ENCODE assay signal across 1 cellular context in the genomic region with DNA sequence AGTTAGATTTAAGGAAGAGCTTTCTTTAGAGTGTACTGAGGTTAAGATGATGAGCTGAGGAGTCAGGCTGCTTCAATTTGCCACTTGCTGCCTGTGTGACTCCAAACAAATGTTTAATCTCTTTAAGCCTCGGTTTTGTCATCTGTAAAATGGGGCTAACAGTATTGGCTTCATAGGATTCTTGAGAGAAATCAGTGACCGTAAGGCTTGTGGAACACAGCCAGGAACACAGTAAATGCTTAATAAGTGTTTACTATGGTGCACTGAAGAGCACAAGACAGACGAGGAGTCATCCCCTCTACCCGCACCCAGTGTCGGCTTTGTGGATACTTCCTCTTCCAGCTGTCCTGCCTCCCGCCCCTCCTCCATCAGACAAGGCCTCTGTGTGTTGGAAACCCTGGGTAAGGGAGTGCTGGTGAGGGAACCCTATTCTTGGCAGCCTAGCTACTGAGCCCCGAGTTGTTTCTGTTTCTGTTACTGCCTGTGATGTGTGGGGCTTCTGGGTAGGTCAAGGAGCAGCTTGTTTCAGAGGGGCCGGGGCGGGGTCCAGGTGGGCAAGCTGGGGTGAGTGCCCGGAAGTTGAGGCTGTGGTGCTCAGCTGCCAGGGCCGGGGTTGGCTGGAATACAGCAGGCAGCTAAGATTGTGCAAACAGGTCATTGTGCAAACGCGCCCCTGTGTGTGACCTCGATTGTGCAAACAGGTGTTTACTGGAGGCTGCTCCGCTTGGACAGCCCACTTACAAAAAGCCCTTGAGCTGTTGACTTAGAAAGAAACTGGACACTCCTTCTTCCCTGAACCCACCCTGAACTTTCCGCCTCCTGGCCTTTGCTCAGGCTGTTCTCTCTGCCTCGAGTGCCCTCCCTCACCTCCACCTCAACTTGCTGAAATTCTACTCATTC.
TF ChIP-seq lines count a peak whose summit lies in the region.

No MANE protein-coding gene starts in this region.

TF ChIP-seq in K562, 482 proteins besides CTCF, POLR2A, EP300 and RAD21 (continued from another document and continues in another):
- TF ChIP-seq, protein P1, sequence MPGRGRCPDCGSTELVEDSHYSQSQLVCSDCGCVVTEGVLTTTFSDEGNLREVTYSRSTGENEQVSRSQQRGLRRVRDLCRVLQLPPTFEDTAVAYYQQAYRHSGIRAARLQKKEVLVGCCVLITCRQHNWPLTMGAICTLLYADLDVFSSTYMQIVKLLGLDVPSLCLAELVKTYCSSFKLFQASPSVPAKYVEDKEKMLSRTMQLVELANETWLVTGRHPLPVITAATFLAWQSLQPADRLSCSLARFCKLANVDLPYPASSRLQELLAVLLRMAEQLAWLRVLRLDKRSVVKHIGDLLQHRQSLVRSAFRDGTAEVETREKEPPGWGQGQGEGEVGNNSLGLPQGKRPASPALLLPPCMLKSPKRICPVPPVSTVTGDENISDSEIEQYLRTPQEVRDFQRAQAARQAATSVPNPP (IDR thresholded peaks at IDR 0.05; ENCODE audit: borderline replicate concordance, insufficient read depth, insufficient read length): no peak
- TF ChIP-seq SIN3A (IDR thresholded peaks at IDR 0.05; ENCODE audit: borderline replicate concordance in 2 of 2, control insufficient read depth in 1 of 2, low read depth in 2 of 2, low read length in 2 of 2) (no peak), ARNT (IDR thresholded peaks at IDR 0.05) (no peak), NCOA4 (IDR thresholded peaks at IDR 0.05; ENCODE audit: partially characterized antibody) (peak; percentile 20), ZBED1 (IDR thresholded peaks at IDR 0.05) (no peak), BRCA1 (IDR thresholded peaks at IDR 0.05) (no peak), BRCA1 (CRISPR knock-in tag; IDR thresholded peaks at IDR 0.05) (no peak), MTA1 (IDR thresholded peaks at IDR 0.05; ENCODE audit: borderline replicate concordance) (no peak), HDAC6 (IDR thresholded peaks at IDR 0.05; ENCODE audit: low read depth, low read length) (no peak), TGIF2 (CRISPR knock-in tag; IDR thresholded peaks at IDR 0.05) (no peak), PTRF (tag; IDR thresholded peaks at IDR 0.05) (no peak), CHD2 (IDR thresholded peaks at IDR 0.05; ENCODE audit: low read depth, low read length) (peak; percentile 32; the same call in 1 of the 2 replicates), RNF2 (IDR thresholded peaks at IDR 0.05) (0 out of 2 replicates have a peak, but pooled peaks have one; percentile 13), ZFX (CRISPR knock-in tag; IDR thresholded peaks at IDR 0.05) (peak; percentile 48; the same call in 1 of the 2 replicates), CHD4 (IDR thresholded peaks at IDR 0.05; ENCODE audit: insufficient read depth, insufficient replicate concordance, low read depth, low read length, poor library complexity, severe bottlenecking) (peak; percentile 97), HSF4 (CRISPR knock-in tag; IDR thresholded peaks at IDR 0.05; ENCODE audit: borderline replicate concordance) (no peak), CBX3 (IDR thresholded peaks at IDR 0.05; ENCODE audit: borderline replicate concordance in 1 of 2, low read length in 2 of 2) (peak in 1 of 2 experiments; percentile 76; a peak in 2 of 3 replicates), ZSCAN29 (IDR thresholded peaks at IDR 0.05) (no peak), ZNF12 (CRISPR knock-in tag; IDR thresholded peaks at IDR 0.05) (no peak), HMG20B (CRISPR knock-in tag; IDR thresholded peaks at IDR 0.05) (no peak), ZFPM2 (CRISPR knock-in tag; IDR thresholded peaks at IDR 0.05) (no peak), FOXA1 (IDR thresholded peaks at IDR 0.05; ENCODE audit: borderline replicate concordance) (no peak), BCOR (IDR thresholded peaks at IDR 0.05) (peak; percentile 99), ZZZ3 (IDR thresholded peaks at IDR 0.05) (no peak), ZKSCAN1 (IDR thresholded peaks at IDR 0.05; ENCODE audit: low read depth, low read length) (peak; percentile 68; the same call in 1 of the 2 replicates), TAF9B (IDR thresholded peaks at IDR 0.05; ENCODE audit: partially characterized antibody) (no peak), MTA3 (IDR thresholded peaks at IDR 0.05; ENCODE audit: borderline replicate concordance) (no peak), ADNP (tag; IDR thresholded peaks at IDR 0.05) (peak; percentile 99), MCM2 (IDR thresholded peaks at IDR 0.05; ENCODE audit: low read depth) (no peak), ASH1L (IDR thresholded peaks at IDR 0.05; ENCODE audit: borderline replicate concordance, low read depth, partially characterized antibody) (no peak), POLR2AphosphoS2 (IDR thresholded peaks at IDR 0.05; ENCODE audit: low read length) (no peak), SMARCA4 (IDR thresholded peaks at IDR 0.05) (no peak), ZNF696 (CRISPR knock-in tag; conservative IDR thresholded peaks at IDR 0.05) (no peak), ILK (tag; IDR thresholded peaks at IDR 0.05; ENCODE audit: borderline replicate concordance, low read depth) (no peak), SMARCA5 (IDR thresholded peaks at IDR 0.05) (peak; percentile 93), JUNB (CRISPR knock-in tag; conservative IDR thresholded peaks at IDR 0.05) (no peak)
- TF ChIP-seq, protein P2, sequence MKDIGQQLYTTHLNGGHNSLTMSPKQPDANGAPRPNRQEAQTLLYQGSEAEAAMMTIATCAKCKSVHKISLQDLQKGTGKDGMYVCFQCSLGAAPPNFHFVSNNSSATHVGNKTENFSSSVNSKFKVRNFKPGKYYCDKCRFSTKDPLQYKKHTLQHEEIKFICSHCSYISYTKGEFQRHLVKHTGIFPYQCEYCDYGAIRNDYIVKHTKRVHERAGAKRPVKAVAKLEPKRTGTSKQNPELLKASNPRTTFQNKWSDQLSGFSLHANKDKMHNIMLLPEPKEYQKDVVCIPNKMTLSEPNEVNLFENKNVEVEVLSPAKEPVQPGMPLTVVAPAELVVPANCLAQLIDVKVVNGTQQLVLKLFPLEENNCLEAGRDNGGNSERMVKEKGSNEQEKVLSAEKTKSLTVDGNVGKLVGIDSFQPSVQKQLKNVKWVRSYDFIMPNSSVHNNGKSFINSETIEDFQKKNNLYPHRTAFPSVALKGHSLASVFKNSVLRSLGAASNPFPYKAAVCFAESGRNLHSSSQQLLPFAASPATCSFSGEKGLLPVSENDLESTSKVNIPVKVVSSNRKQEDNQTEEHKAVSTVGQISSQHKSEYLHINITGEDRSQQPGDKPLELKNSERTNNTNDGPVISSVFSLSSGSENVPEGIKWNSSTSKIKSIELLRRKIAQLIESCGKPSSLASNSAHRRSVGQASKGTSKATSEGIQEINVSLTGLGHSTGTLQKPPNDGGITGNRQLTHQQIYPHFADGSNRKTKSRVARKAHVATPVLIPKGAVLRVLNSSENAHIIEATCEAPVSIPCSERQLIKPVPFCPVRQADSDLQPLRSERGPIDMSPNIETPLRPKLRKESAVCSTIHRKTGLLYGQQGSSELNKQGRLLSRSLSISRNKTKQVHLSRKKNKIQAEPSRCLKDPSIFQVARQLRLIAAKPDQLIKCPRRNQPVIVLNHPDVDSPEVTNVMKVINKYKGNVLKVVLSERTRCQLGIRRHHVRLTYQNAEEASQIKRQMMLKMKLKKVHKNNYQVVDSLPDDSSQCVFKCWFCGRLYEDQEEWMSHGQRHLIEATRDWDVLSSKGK (CRISPR knock-in tag; IDR thresholded peaks at IDR 0.05): no peak
- TF ChIP-seq, protein P3, sequence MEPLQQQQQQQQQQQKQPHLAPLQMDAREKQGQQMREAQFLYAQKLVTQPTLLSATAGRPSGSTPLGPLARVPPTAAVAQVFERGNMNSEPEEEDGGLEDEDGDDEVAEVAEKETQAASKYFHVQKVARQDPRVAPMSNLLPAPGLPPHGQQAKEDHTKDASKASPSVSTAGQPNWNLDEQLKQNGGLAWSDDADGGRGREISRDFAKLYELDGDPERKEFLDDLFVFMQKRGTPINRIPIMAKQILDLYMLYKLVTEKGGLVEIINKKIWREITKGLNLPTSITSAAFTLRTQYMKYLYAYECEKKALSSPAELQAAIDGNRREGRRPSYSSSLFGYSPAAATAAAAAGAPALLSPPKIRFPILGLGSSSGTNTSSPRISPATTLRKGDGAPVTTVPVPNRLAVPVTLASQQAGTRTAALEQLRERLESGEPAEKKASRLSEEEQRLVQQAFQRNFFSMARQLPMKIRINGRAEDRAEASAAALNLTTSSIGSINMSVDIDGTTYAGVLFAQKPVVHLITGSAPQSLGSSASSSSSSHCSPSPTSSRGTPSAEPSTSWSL (CRISPR knock-in tag; IDR thresholded peaks at IDR 0.05; ENCODE audit: borderline replicate concordance): no peak
- TF ChIP-seq, protein P4, sequence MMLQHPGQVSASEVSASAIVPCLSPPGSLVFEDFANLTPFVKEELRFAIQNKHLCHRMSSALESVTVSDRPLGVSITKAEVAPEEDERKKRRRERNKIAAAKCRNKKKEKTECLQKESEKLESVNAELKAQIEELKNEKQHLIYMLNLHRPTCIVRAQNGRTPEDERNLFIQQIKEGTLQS (IDR thresholded peaks at IDR 0.05): no peak
- TF ChIP-seq, protein P4 (CRISPR knock-in tag; conservative IDR thresholded peaks at IDR 0.05): no peak
- TF ChIP-seq, protein P5, sequence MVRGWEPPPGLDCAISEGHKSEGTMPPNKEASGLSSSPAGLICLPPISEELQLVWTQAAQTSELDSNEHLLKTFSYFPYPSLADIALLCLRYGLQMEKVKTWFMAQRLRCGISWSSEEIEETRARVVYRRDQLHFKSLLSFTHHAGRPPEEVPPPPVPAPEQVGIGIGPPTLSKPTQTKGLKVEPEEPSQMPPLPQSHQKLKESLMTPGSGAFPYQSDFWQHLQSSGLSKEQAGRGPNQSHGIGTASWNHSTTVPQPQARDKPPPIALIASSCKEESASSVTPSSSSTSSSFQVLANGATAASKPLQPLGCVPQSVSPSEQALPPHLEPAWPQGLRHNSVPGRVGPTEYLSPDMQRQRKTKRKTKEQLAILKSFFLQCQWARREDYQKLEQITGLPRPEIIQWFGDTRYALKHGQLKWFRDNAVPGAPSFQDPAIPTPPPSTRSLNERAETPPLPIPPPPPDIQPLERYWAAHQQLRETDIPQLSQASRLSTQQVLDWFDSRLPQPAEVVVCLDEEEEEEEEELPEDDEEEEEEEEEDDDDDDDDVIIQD (CRISPR knock-in tag; IDR thresholded peaks at IDR 0.05): no peak
- TF ChIP-seq, protein P6, sequence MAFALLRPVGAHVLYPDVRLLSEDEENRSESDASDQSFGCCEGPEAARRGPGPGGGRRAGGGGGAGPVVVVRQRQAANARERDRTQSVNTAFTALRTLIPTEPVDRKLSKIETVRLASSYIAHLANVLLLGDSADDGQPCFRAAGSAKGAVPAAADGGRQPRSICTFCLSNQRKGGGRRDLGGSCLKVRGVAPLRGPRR (CRISPR knock-in tag; IDR thresholded peaks at IDR 0.05): no peak
- TF ChIP-seq, protein P7, sequence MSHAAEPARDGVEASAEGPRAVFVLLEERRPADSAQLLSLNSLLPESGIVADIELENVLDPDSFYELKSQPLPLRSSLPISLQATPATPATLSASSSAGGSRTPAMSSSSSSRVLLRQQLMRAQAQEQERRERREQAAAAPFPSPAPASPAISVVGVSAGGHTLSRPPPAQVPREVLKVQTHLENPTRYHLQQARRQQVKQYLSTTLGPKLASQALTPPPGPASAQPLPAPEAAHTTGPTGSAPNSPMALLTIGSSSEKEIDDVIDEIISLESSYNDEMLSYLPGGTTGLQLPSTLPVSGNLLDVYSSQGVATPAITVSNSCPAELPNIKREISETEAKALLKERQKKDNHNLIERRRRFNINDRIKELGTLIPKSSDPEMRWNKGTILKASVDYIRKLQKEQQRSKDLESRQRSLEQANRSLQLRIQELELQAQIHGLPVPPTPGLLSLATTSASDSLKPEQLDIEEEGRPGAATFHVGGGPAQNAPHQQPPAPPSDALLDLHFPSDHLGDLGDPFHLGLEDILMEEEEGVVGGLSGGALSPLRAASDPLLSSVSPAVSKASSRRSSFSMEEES (CRISPR knock-in tag; IDR thresholded peaks at IDR 0.05): no peak
- TF ChIP-seq, protein P8, sequence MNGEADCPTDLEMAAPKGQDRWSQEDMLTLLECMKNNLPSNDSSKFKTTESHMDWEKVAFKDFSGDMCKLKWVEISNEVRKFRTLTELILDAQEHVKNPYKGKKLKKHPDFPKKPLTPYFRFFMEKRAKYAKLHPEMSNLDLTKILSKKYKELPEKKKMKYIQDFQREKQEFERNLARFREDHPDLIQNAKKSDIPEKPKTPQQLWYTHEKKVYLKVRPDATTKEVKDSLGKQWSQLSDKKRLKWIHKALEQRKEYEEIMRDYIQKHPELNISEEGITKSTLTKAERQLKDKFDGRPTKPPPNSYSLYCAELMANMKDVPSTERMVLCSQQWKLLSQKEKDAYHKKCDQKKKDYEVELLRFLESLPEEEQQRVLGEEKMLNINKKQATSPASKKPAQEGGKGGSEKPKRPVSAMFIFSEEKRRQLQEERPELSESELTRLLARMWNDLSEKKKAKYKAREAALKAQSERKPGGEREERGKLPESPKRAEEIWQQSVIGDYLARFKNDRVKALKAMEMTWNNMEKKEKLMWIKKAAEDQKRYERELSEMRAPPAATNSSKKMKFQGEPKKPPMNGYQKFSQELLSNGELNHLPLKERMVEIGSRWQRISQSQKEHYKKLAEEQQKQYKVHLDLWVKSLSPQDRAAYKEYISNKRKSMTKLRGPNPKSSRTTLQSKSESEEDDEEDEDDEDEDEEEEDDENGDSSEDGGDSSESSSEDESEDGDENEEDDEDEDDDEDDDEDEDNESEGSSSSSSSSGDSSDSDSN (IDR thresholded peaks at IDR 0.05; ENCODE audit: borderline replicate concordance in 1 of 2, low read depth in 2 of 2, low read length in 2 of 2): no peak
- TF ChIP-seq, protein P9, sequence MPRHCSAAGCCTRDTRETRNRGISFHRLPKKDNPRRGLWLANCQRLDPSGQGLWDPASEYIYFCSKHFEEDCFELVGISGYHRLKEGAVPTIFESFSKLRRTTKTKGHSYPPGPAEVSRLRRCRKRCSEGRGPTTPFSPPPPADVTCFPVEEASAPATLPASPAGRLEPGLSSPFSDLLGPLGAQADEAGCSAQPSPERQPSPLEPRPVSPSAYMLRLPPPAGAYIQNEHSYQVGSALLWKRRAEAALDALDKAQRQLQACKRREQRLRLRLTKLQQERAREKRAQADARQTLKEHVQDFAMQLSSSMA (CRISPR knock-in tag; IDR thresholded peaks at IDR 0.05): no peak
